ENCODE assay signal across 25 cellular contexts in genomic region chr9:114089206-114089840, GRCh38. TPM values are rescaled to one million over a fixed set of nuclear protein-coding genes. Genes with fewer than 3 reads are reported as not detected.
DNase-seq lines count a peak whose midpoint lies in the region; ATAC-seq lines count a peak whose summit lies in the region.
"Had no signal": no experiment of that assay in that cellular context is flagged by ENCODE, and none has a peak within 500 bp of the region (broad histone marks: within the 10 kb centered on the region; RNA-seq: fewer than 3 reads in every experiment).

No MANE protein-coding gene starts in this region.

- H3K4me3 Mint-ChIP-seq in central memory CD8-positive, alpha-beta T cell: no peak overlapping the region
- H3K4me3 Mint-ChIP-seq: CD4-positive, alpha-beta T cell had no signal

- no peaks in the 10 kb centered on the region for H3K9me3 Mint-ChIP-seq in central memory CD8-positive, alpha-beta T cell
- H3K9me3 Mint-ChIP-seq: CD4-positive, alpha-beta T cell had no signal

- peaks cover 2% of the 10 kb centered on the region for H3K9me3 ChIP-seq in trophoblast cell (ENCODE audit: insufficient read depth, low read depth, low read length)
- H3K9me3 ChIP-seq: BLaER1, HAP-1 had no signal

- no peaks in the 10 kb centered on the region for H3K36me3 Mint-ChIP-seq in central memory CD8-positive, alpha-beta T cell (ENCODE audit: insufficient read depth)

- H2AFZ ChIP-seq in trophoblast cell (ENCODE audit: insufficient read depth, low read length, poor library complexity): no peak overlapping the region
- H2AFZ ChIP-seq: PC-9 had no signal

- no peak overlapping the region for H3K23ac ChIP-seq in trophoblast cell (ENCODE audit: low read length)

- H3K27ac ChIP-seq in trophoblast cell (ENCODE audit: low read depth, low read length): no peak overlapping the region
- H3K27ac ChIP-seq: BLaER1, HL-60, KMS-11, PC-9, SK-N-MC had no signal

- no CpG with 5 or more reads among the region's 4 CpGs for WGBS in trophoblast cell (ENCODE audit: extremely low coverage, insufficient coverage, insufficient read length)

- no peaks in the 10 kb centered on the region for H3K4me1 Mint-ChIP-seq in central memory CD8-positive, alpha-beta T cell

- no peak overlapping the region for H3K14ac ChIP-seq in trophoblast cell (ENCODE audit: low read length)

- no peak overlapping the region for H3K4ac ChIP-seq in trophoblast cell (ENCODE audit: low read depth, low read length)

- DNase-seq in central memory CD8-positive, alpha-beta T cell (ENCODE audit: low spot score in 2 of 2): no peak
- DNase-seq in left lobe of liver (ENCODE audit: low spot score) (peak; percentile 41), trophoblast cell (no peak)
- no peak for DNase-seq in stimulated activated CD4-positive, alpha-beta T cell treated with anti-CD3 and anti-CD28 coated beads, Interleukin-2, amount 100 ng/mL, for 48 hours
- DNase-seq: ACHN, COR-L47, DMS79, NCI-H1092 treated with DMSO at 0.1 percent for 48 hours, NCI-H146, NCI-H2029 treated with DMSO at 0.1 percent for 48 hours, NCI-H226, NCI-H510A treated with DMSO at 0.1 percent for 48 hours, NCI-H748 treated with DMSO at 0.1 percent for 48 hours, PC-9, RPMI8226, SHP77 treated with DMSO at 0.1 percent for 48 hours had no signal

- H3K27ac Mint-ChIP-seq in central memory CD8-positive, alpha-beta T cell (ENCODE audit: low read depth): peak overlapping the region; percentile 68
- H3K27ac Mint-ChIP-seq: CD4-positive, alpha-beta T cell had no signal

- no peak overlapping the region for H3K4me2 ChIP-seq in trophoblast cell (ENCODE audit: low read length)
- H3K4me2 ChIP-seq: BLaER1, KMS-11, PC-9 had no signal

- H3K79me2 ChIP-seq in trophoblast cell (ENCODE audit: control insufficient read depth, insufficient read depth, low read length, poor library complexity): no peaks in the 10 kb centered on the region

- H4K91ac ChIP-seq in trophoblast cell (ENCODE audit: low read depth, low read length): no peak overlapping the region

- H3K27me3 Mint-ChIP-seq in central memory CD8-positive, alpha-beta T cell: peaks cover 40% of the 10 kb centered on the region

- H2BK120ac ChIP-seq in trophoblast cell (ENCODE audit: insufficient read depth, low read length, poor library complexity): no peak overlapping the region

- H2BK12ac ChIP-seq in trophoblast cell (ENCODE audit: low read length): no peak overlapping the region

- H3K79me1 ChIP-seq in trophoblast cell (ENCODE audit: low read length): no peaks in the 10 kb centered on the region

- H2BK5ac ChIP-seq in trophoblast cell (ENCODE audit: low read depth, low read length, poor library complexity): no peak overlapping the region

- H3K9ac ChIP-seq in trophoblast cell (ENCODE audit: low read length): no peak overlapping the region
- H3K9ac ChIP-seq: BLaER1, KMS-11 had no signal

- no peak overlapping the region for H4K8ac ChIP-seq in trophoblast cell (ENCODE audit: low read depth, low read length)

- H3K4me1 ChIP-seq in trophoblast cell (ENCODE audit: control insufficient read depth in 1 of 2, insufficient read depth in 2 of 2, low read length in 2 of 2): no peaks in the 10 kb centered on the region
- H3K4me1 ChIP-seq: HAP-1 had no signal

- H3K4me3 ChIP-seq in trophoblast cell (ENCODE audit: low read depth, low read length): peak overlapping the region; percentile 18
- H3K4me3 ChIP-seq: BLaER1, HAP-1, PC-9, SK-N-MC had no signal

- H2AK5ac ChIP-seq in trophoblast cell (ENCODE audit: low read length): no peak overlapping the region

- H3K18ac ChIP-seq in trophoblast cell (ENCODE audit: low read length): no peak overlapping the region

- no peak overlapping the region for H4K12ac ChIP-seq in trophoblast cell (ENCODE audit: low read depth, low read length)

- H3K36me3 ChIP-seq in trophoblast cell (ENCODE audit: control insufficient read depth in 1 of 2, insufficient read depth in 2 of 2, low read length in 2 of 2): no peaks in the 10 kb centered on the region
- H3K36me3 ChIP-seq: HAP-1 had no signal

- ATAC-seq in central memory CD8-positive, alpha-beta T cell (replicated peaks; ENCODE audit: extremely low read depth, poor library complexity, severe bottlenecking): no peak
- ATAC-seq in left lobe of liver (no peak), GM19035 (IDR thresholded peaks at IDR 0.05; ENCODE audit: unreplicated experiment) (no peak), HG03457 (IDR thresholded peaks at IDR 0.05; ENCODE audit: unreplicated experiment) (no peak), HG02970 (IDR thresholded peaks at IDR 0.05; ENCODE audit: low FRiP score, unreplicated experiment) (no peak)

- H3K27me3 ChIP-seq in trophoblast cell (ENCODE audit: insufficient read depth, low read length): no peaks in the 10 kb centered on the region
- H3K27me3 ChIP-seq: BLaER1 had no signal

RNA-seq across cellular contexts. Expression of gene KIF12, which starts 9.8 kb away (rescaled TPM):
- total RNA-seq in left lobe of liver: 18.5 TPM
- polyA plus RNA-seq in trophoblast cell (2013): 0.27 and 0.56 TPM in 2 replicates
- total RNA-seq: CD4-positive, alpha-beta T cell; PC-9 had no signal

RNA-seq across cellular contexts. Expression of gene AMBP, which starts 11.2 kb away (rescaled TPM):
- 6,364 TPM for total RNA-seq in left lobe of liver
- polyA plus RNA-seq in trophoblast cell (2013): 0.04 TPM in 1 of 2 replicates, not detected in the other
- total RNA-seq: CD4-positive, alpha-beta T cell; PC-9 had no signal
